In genomic region chr1:236059011-236059410, GRCh38 we compare ENCODE assay signal across 1 cellular context.
TF ChIP-seq lines count a peak whose summit lies in the region.

No MANE protein-coding gene starts in this region.

TF ChIP-seq in GM23338, 12 proteins besides CTCF, POLR2A, EP300 and RAD21 (continued from another document):
- no peak for TF ChIP-seq ETS1 (IDR thresholded peaks at IDR 0.05)
- no peak for TF ChIP-seq CREB1 (CRISPR knock-in tag; IDR thresholded peaks at IDR 0.05; ENCODE audit: low read depth)
- no peak for TF ChIP-seq POLR2AphosphoS5 (IDR thresholded peaks at IDR 0.05; ENCODE audit: low read depth)
- no peak for TF ChIP-seq ZNF331 (CRISPR knock-in tag; IDR thresholded peaks at IDR 0.05; ENCODE audit: low read depth)
- TF ChIP-seq ZNF462 (CRISPR knock-in tag; IDR thresholded peaks at IDR 0.05): no peak
- TF ChIP-seq NANOG (IDR thresholded peaks at IDR 0.05; ENCODE audit: borderline replicate concordance): no peak
